In genomic region chr1:31396633-31397351, GRCh38 we compare ENCODE assay signal across 11 cellular contexts.
DNase-seq lines count a peak whose midpoint lies in the region; ATAC-seq, FAIRE-seq and TF ChIP-seq lines count a peak whose summit lies in the region.
"Had no signal": no experiment of that assay in that cellular context is flagged by ENCODE, and none has a peak within 500 bp of the region (broad histone marks: within the 10 kb centered on the region; RNA-seq: fewer than 3 reads in every experiment).

No MANE protein-coding gene starts in this region.

- TF ChIP-seq POLR2A in H54 (IDR thresholded peaks at IDR 0.05; ENCODE audit: low read depth, low read length), result no peak

- peak; percentile 72 for ATAC-seq in RWPE2 (ENCODE audit: low read depth)
- ATAC-seq in HG03354 (IDR thresholded peaks at IDR 0.05; ENCODE audit: poor library complexity, severe bottlenecking, unreplicated experiment), result no peak

- TF ChIP-seq CTCF in RWPE2 (IDR thresholded peaks at IDR 0.05; ENCODE audit: poor library complexity, severe bottlenecking) (peak; percentile 78), fibroblast of pulmonary artery (IDR thresholded peaks at IDR 0.05; ENCODE audit: low read length, missing control alignments) (peak; percentile 42)

- H3K27ac ChIP-seq in ACC112 (ENCODE audit: low read depth, low read length) (peak overlapping the region; percentile 70), RWPE2 (ENCODE audit: poor library complexity, severe bottlenecking) (peak overlapping the region; percentile 96)

- H3K4me3 ChIP-seq in ACC112 (ENCODE audit: low read depth, low read length) (no peak overlapping the region), RWPE2 (ENCODE audit: severe bottlenecking) (no peak overlapping the region), fibroblast of pulmonary artery (replicated peaks; ENCODE audit: low read depth, low read length) (no peak overlapping the region)

- H2AFZ ChIP-seq in ACC112 (ENCODE audit: low read length, unreplicated experiment), result no peak overlapping the region

- H3K4me1 ChIP-seq in ACC112 (ENCODE audit: control insufficient read depth, insufficient read depth, low read length, unreplicated experiment), result peaks cover 39% of the 10 kb centered on the region
- H3K4me1 ChIP-seq in RWPE2 (ENCODE audit: insufficient read depth, poor library complexity, severe bottlenecking), result peaks cover 47% of the 10 kb centered on the region

- H3K36me3 ChIP-seq in ACC112 (ENCODE audit: insufficient read depth, low read length) (no peaks in the 10 kb centered on the region), RWPE2 (ENCODE audit: low read depth) (no peaks in the 10 kb centered on the region)

- H3K79me2 ChIP-seq in ACC112 (ENCODE audit: control insufficient read depth, insufficient read depth, low read length, unreplicated experiment), result no peaks in the 10 kb centered on the region

- DNase-seq in H54 (ENCODE audit: insufficient read length, low spot score), result no peak
- DNase-seq in RWPE2 (ENCODE audit: low spot score), result peak; percentile 81
- peak; percentile 48 for DNase-seq in fibroblast of pulmonary artery (ENCODE audit: low read depth)
- no peak for DNase-seq in COLO829 (ENCODE audit: low spot score)
- no peak for DNase-seq in effector CD8-positive, alpha-beta T cell (lab: John Stamatoyannopoulos, UW)
- no peak for DNase-seq in NCI-H1105 treated with DMSO at 0.1 percent for 48 hours (lab: John Stamatoyannopoulos, UW)
- DNase-seq: COR-L47; NCI-H1436 treated with DMSO at 0.1 percent for 48 hours; stimulated activated CD4-positive, alpha-beta T cell treated with anti-CD3 and anti-CD28 coated beads, Interleukin-1b, Interleukin-23, amount 100 ng/mL, for 48 hours had no signal

- peak; percentile 58 for FAIRE-seq in H54 (lab: Jason Lieb, UNC)

- no peaks in the 10 kb centered on the region for H3K27me3 ChIP-seq in ACC112 (ENCODE audit: insufficient read depth, low read length)
- no peaks in the 10 kb centered on the region for H3K27me3 ChIP-seq in RWPE2 (ENCODE audit: insufficient read depth, poor library complexity, severe bottlenecking)

- no peaks in the 10 kb centered on the region for H3K9me3 ChIP-seq in RWPE2 (ENCODE audit: severe bottlenecking)

Comparison
In these comparisons a context has a peak if more than half of its experiments do, and no peak if none do; other contexts are left out.
1. DNase-seq: peak in RWPE2 (single experiment) and fibroblast of pulmonary artery (single experiment); none in H54 (single experiment), COLO829 (single experiment), effector CD8-positive, alpha-beta T cell (single experiment) and NCI-H1105 treated with DMSO at 0.1 percent for 48 hours (single experiment).